ENCODE assay signal across 27 cellular contexts in the genomic region with DNA sequence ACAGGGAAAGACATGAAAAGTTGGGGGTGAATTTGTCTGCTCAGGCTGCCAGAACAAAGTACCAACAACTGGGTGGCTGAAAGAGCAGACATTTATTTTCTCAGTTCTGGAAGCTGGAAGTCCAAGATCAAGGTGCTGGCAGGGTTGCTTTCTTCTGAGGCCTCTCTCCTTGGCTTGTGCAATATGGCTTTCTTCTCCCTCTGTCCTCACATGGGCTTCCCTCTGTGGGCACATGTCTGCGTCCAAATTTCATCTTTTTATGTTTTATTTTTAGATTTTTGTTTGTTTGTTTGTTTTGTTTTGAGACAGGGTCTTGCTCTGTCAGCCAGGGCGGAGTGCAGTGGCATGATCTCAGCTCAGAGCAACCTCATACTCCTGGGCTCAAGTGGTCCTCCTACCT.
"Had no signal": no experiment of that assay in that cellular context is flagged by ENCODE, and none has a peak within 500 bp of the region (broad histone marks: within the 10 kb centered on the region; RNA-seq: fewer than 3 reads in every experiment).

No MANE protein-coding gene starts in this region.

- DNase-seq: natural killer cell; occipital lobe; ovary; psoas muscle; spleen; stimulated activated CD4-positive, alpha-beta T cell treated with anti-CD3 and anti-CD28 coated beads, Interleukin-12 subunit alpha, Interleukin-12 subunit beta, amount 100 ng/mL, for 4 hours; stimulated activated CD4-positive, alpha-beta T cell treated with anti-CD3 and anti-CD28 coated beads, Interleukin-1b, Interleukin-23, amount 100 ng/mL, for 48 hours; stimulated activated CD4-positive, alpha-beta T cell treated with anti-CD3 and anti-CD28 coated beads, Interleukin-4, amount 100 ng/mL, for 1 hour; stimulated activated CD4-positive, alpha-beta T cell treated with anti-CD3 and anti-CD28 coated beads, Interleukin-4, amount 100 ng/mL, for 4 hours; stimulated activated CD8-positive, alpha-beta memory T cell treated with anti-CD3 and anti-CD28 coated beads, Interleukin-4, amount 100 ng/mL, for 48 hours; stimulated activated naive CD4-positive, alpha-beta T cell; stimulated activated naive CD8-positive, alpha-beta T cell treated with anti-CD3 and anti-CD28 coated beads, Interleukin-15, amount 100 ng/mL, for 72 hours; stimulated activated naive CD8-positive, alpha-beta T cell treated with anti-CD3 and anti-CD28 coated beads, Interleukin-15, Interleukin-2, amounts not matched to agents 100 U/mL and 50 U/mL, for 24 hours; substantia nigra; testis; tibial artery; transverse colon; upper lobe of right lung; uterus had no signal

- H3K27ac ChIP-seq: neural progenitor cell, ovary, parathyroid adenoma, psoas muscle, skin epidermis, spleen, suprapubic skin, testis, tibial artery, transverse colon, upper lobe of right lung, uterus had no signal

- H3K9ac ChIP-seq: neural progenitor cell, parathyroid adenoma had no signal

- H3K4me1 ChIP-seq: neural progenitor cell, parathyroid adenoma, psoas muscle, suprapubic skin, tibial artery, upper lobe of right lung, uterus had no signal

- ATAC-seq: natural killer cell; psoas muscle; right cardiac atrium; sciatic nerve; stimulated activated memory B cell treated with anti-CD40 and anti-IgM and Interleukin-4, amounts not matched to agents 10 μg/mL and 1 μg/mL and 100 μg/mL, for 72 hours; stimulated activated naive CD8-positive, alpha-beta T cell treated with anti-CD3 and anti-CD28 coated beads, Interleukin-15, amount 100 ng/mL, for 72 hours; stimulated activated naive CD8-positive, alpha-beta T cell treated with anti-CD3 and anti-CD28 coated beads, Interleukin-15, Interleukin-2, amounts not matched to agents 100 U/mL and 50 U/mL, for 24 hours; upper lobe of right lung had no signal

- H2AFZ ChIP-seq: neural progenitor cell, parathyroid adenoma had no signal

- H3K27me3 ChIP-seq: ovary, spleen, suprapubic skin, testis, tibial artery, transverse colon, upper lobe of right lung, uterus had no signal

- H3K9me3 ChIP-seq: ovary, psoas muscle, spleen, suprapubic skin, testis, tibial artery, transverse colon, upper lobe of right lung, uterus had no signal

- H3K4me3 ChIP-seq: neural progenitor cell, ovary, psoas muscle, skin epidermis, smooth muscle cell, spleen, suprapubic skin, testis, tibial artery, transverse colon, upper lobe of right lung, uterus had no signal

- H3K4me2 ChIP-seq: neural progenitor cell, smooth muscle cell had no signal

- H3K79me2 ChIP-seq: parathyroid adenoma had no signal

- H3K36me3 ChIP-seq: neural progenitor cell, ovary, spleen, suprapubic skin, tibial artery, transverse colon, upper lobe of right lung, uterus had no signal
